In the genomic region with DNA sequence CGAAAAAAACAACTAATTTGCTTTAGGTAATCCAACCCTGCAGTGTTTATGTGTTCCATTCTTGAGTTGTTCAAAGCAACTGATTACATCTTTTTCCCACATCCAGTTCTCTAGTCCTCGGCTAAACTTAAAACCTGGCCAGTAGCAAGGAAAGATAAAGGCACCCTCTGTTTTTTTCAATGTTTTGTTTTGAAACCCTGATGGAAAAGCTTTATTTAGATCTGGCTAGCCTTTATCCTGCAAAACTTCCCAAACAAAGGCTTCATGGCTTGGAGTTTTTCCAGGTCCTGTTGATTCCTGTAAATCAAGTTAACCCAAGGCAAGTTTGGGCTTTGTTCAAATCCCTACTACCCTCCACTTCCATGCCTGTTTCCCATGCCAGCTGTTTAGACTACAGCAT, we compare ENCODE assay signal across 15 cellular contexts.
DNase-seq lines count a peak whose midpoint lies in the region; ATAC-seq and TF ChIP-seq lines count a peak whose summit lies in the region.
"Had no signal": no experiment of that assay in that cellular context is flagged by ENCODE, and none has a peak within 500 bp of the region (broad histone marks: within the 10 kb centered on the region; RNA-seq: fewer than 3 reads in every experiment).

No MANE protein-coding gene starts in this region.

- peak; percentile 84 for DNase-seq in H4 (ENCODE audit: low spot score)
- peak in 1 of 2 experiments; percentile 65 for DNase-seq in SJSA1 (ENCODE audit: low read depth in 1 of 2, low spot score in 2 of 2)
- peak; percentile 45 for DNase-seq in fibroblast of the aortic adventitia (ENCODE audit: low read depth)
- no peak for DNase-seq in HPDE6-E6E7 (ENCODE audit: extremely low spot score)
- DNase-seq in activated CD4-positive, alpha-beta T cell treated with anti-CD3 and anti-CD28 coated beads for 1 hour: no peak
- no peak for DNase-seq in MV-4-11 (lab: John Stamatoyannopoulos, UW)
- DNase-seq: activated CD4-positive, CD25-positive, alpha-beta regulatory T cell treated with anti-CD3 and anti-CD28 coated beads, Interleukin-2, amount 50 U/mL, for 72 hours; activated CD8-positive, alpha-beta memory T cell treated with anti-CD3 and anti-CD28 coated beads, Interleukin-2, amount 50 U/mL, for 48 hours; caudate nucleus; NCI-H2081 treated with DMSO at 0.1 percent for 48 hours; nephron progenitor cell had no signal

- no peak for TF ChIP-seq CTCF in fibroblast of the aortic adventitia (IDR thresholded peaks at IDR 0.05; ENCODE audit: insufficient read depth, low read length)

- no peaks in the 10 kb centered on the region for H3K27me3 ChIP-seq in SJSA1 (replicated peaks)
- H3K27me3 ChIP-seq in neuron (ENCODE audit: insufficient read depth, low read length): no peaks in the 10 kb centered on the region

- no peaks in the 10 kb centered on the region for H3K36me3 ChIP-seq in SJSA1
- no peaks in the 10 kb centered on the region for H3K36me3 ChIP-seq in neuron (ENCODE audit: insufficient read depth, low read length)

- no peak for ATAC-seq in GM21390 (IDR thresholded peaks at IDR 0.05; ENCODE audit: unreplicated experiment)
- ATAC-seq: sciatic nerve had no signal

- H3K4me1 ChIP-seq in SJSA1 (replicated peaks) (peaks cover 40% of the 10 kb centered on the region), neuron (ENCODE audit: insufficient read depth, low read length) (peaks cover 18% of the 10 kb centered on the region)

- no peak overlapping the region for H3K4me3 ChIP-seq in SJSA1
- no peak overlapping the region for H3K4me3 ChIP-seq in fibroblast of the aortic adventitia (ENCODE audit: low read depth, low read length)
- no peak overlapping the region for H3K4me3 ChIP-seq in neuron (ENCODE audit: low read length)

- H3K9me3 ChIP-seq in SJSA1 (replicated peaks): no peaks in the 10 kb centered on the region
- no peaks in the 10 kb centered on the region for H3K9me3 ChIP-seq in neuron (ENCODE audit: low read length)

- H2AFZ ChIP-seq in neuron (ENCODE audit: low read depth, low read length): peak overlapping the region; percentile 57

- H3K27ac ChIP-seq in SJSA1: peak overlapping the region; percentile 94
- H3K27ac ChIP-seq: epithelial cell of prostate had no signal

Comparison
In these comparisons a context has a peak if more than half of its experiments do, and no peak if none do; other contexts are left out.
1. DNase-seq: peak in H4 (single experiment) and fibroblast of the aortic adventitia (single experiment); none in HPDE6-E6E7 (single experiment), activated CD4-positive, alpha-beta T cell treated with anti-CD3 and anti-CD28 coated beads for 1 hour (single experiment) and MV-4-11 (single experiment).